ENCODE assay signal across 8 cellular contexts in genomic region chr19:18433039-18433691, GRCh38. TPM values are rescaled to one million over a fixed set of nuclear protein-coding genes. Genes with fewer than 3 reads are reported as not detected.
DNase-seq lines count a peak whose midpoint lies in the region; ATAC-seq, FAIRE-seq and TF ChIP-seq lines count a peak whose summit lies in the region.

No MANE protein-coding gene starts in this region.

- H3K4me1 ChIP-seq in ascending aorta (peaks cover 24 to 34% of the 10 kb centered on the region in 2 donors), vagina (peaks cover 74% of the 10 kb centered on the region)

- FAIRE-seq in HTR-8/SVneo (lab: Jason Lieb, UNC) = no peak
- FAIRE-seq in RCC 7860 (lab: Jason Lieb, UNC) = no peak

- H3K9me3 ChIP-seq in ascending aorta = no peaks in the 10 kb centered on the region
- H3K9me3 ChIP-seq in vagina = no peaks in the 10 kb centered on the region

- intact Hi-C loops in ascending aorta (cut with DNase I) (no loop called here), vagina (cut with DNase I) (no loop called here)

- H3K27ac ChIP-seq in ascending aorta (peak overlapping the region; percentile 21 to 42), vagina (peak overlapping the region; percentile 74)

- H3K27me3 ChIP-seq in ascending aorta (no peaks in the 10 kb centered on the region), vagina (no peaks in the 10 kb centered on the region)

- DNase-seq in stimulated activated CD4-positive, alpha-beta T cell treated with anti-CD3 and anti-CD28 coated beads, Interleukin-2, amount 100 ng/mL, for 4 hours (ENCODE audit: low read depth) = peak; percentile 66
- no peak for DNase-seq in stimulated activated CD4-positive, alpha-beta T cell treated with anti-CD3 and anti-CD28 coated beads, Interleukin-4, amount 100 ng/mL, for 24 hours
- DNase-seq in ascending aorta (ENCODE audit: low spot score in 2 of 2) (no peak), left kidney (ENCODE audit: low read depth, low spot score) (peak; percentile 90), vagina (ENCODE audit: extremely low spot score in 2 of 2) (no peak), HTR-8/SVneo (ENCODE audit: insufficient read length, low spot score) (no peak), RCC 7860 (ENCODE audit: low spot score) (no peak)

- H3K4me3 ChIP-seq in ascending aorta (peak overlapping the region; percentile 50 to 60), vagina (peak overlapping the region; percentile 48 to 56)

- no peak for TF ChIP-seq CTCF in ascending aorta (IDR thresholded peaks at IDR 0.05)
- no peak for TF ChIP-seq CTCF in vagina (IDR thresholded peaks at IDR 0.05)

- TF ChIP-seq POLR2A in vagina (IDR thresholded peaks at IDR 0.05) = no peak

- no peak for ATAC-seq in HG03025 (IDR thresholded peaks at IDR 0.05; ENCODE audit: low FRiP score, unreplicated experiment)

- H3K36me3 ChIP-seq in ascending aorta = peaks cover 3 to 14% of the 10 kb centered on the region in 2 donors
- no peaks in the 10 kb centered on the region for H3K36me3 ChIP-seq in vagina

RNA-seq across cellular contexts. Expression of gene ISYNA1, which starts 4.8 kb away (rescaled TPM):
- total RNA-seq in ascending aorta (93.1 TPM), vagina (57.5 TPM)

RNA-seq across cellular contexts. Expression of gene SSBP4, which starts 14.0 kb away (rescaled TPM):
- total RNA-seq in ascending aorta (233 TPM), vagina (72.7 TPM)

RNA-seq across cellular contexts. Expression of gene LRRC25, which starts 35.7 kb away (rescaled TPM):
- 6.9 TPM for total RNA-seq in ascending aorta
- total RNA-seq in vagina = 3.9 TPM

RNA-seq across cellular contexts. Expression of gene GDF15, which starts 47.2 kb away (rescaled TPM):
- total RNA-seq in ascending aorta (8.5 TPM), vagina (25.5 TPM)

Comparison
In these comparisons a context has a peak if more than half of its experiments do, and no peak if none do; other contexts are left out.
1. DNase-seq: peak in stimulated activated CD4-positive, alpha-beta T cell treated with anti-CD3 and anti-CD28 coated beads, Interleukin-2, amount 100 ng/mL, for 4 hours (single experiment) and left kidney (single experiment); none in stimulated activated CD4-positive, alpha-beta T cell treated with anti-CD3 and anti-CD28 coated beads, Interleukin-4, amount 100 ng/mL, for 24 hours (single experiment), ascending aorta (0 of 2), vagina (0 of 2), HTR-8/SVneo (single experiment) and RCC 7860 (single experiment).